Comparison of ENCODE assay signal across 11 cellular contexts in genomic region chr5:132499440-132500243, GRCh38. TPM values are rescaled to one million over a fixed set of nuclear protein-coding genes. Genes with fewer than 3 reads are reported as not detected.
A peak's percentile ranks its signal among the peaks of the same experiment; 100 is the strongest.
DNase-seq lines count a peak whose midpoint lies in the region; ATAC-seq, FAIRE-seq and TF ChIP-seq lines count a peak whose summit lies in the region.
"Had no signal": no experiment of that assay in that cellular context is flagged by ENCODE, and none has a peak within 500 bp of the region (broad histone marks: within the 10 kb centered on the region; RNA-seq: fewer than 3 reads in every experiment).

No MANE protein-coding gene starts in this region.

- no peaks in the 10 kb centered on the region for H3K9me3 ChIP-seq in right cardiac atrium (ENCODE audit: control insufficient read depth, low read length)
- H3K9me3 ChIP-seq in GM12878 (replicated peaks; ENCODE audit: control insufficient read depth, insufficient read depth, low read length) = no peaks in the 10 kb centered on the region
- H3K9me3 ChIP-seq in muscle layer of duodenum (ENCODE audit: control insufficient read depth in 1 of 2, low read length in 2 of 2) = no peaks in the 10 kb centered on the region
- H3K9me3 ChIP-seq: ovary had no signal

- in situ Hi-C loops in GM12878 (cut with MboI) = loop anchor here (10.0 kb wide), 3 partner anchors 115 to 425 kb away; partner anchors contain the start of gene CSF2

- intact Hi-C loops in right cardiac atrium (cut with DNase I) (loop anchor here (2.0 to 10.0 kb wide), 5 partner anchors 92 to 315 kb away; no protein-coding TSS in a partner anchor), cardiac septum (cut with DNase I) (loop anchor here (2.0 to 5.0 kb wide), 5 partner anchors 57 to 272 kb away; partner anchors contain the start of genes P4HA2, RAD50 and SLC22A4), GM12878 (cut with micrococcal nuclease; ENCODE audit: unreplicated experiment) (loop anchor here (2.0 to 5.0 kb wide), 4 partner anchors 42 to 435 kb away; no protein-coding TSS in a partner anchor)

- TF ChIP-seq POLR2A in GM12878 (IDR thresholded peaks at IDR 0.05; ENCODE audit: low read depth, low read length) = no peak

- POLR2A ChIA-PET in GM12878 (lab: Charles Lee) = interaction anchor here (0.6 to 24.5 kb wide), 11 partner anchors 9 to 1743 kb away, joined by 3 to 389 read pairs (median 6); partner anchors contain the start of gene IRF1

- no peaks in the 10 kb centered on the region for H3K27me3 ChIP-seq in right cardiac atrium (ENCODE audit: control insufficient read depth, insufficient read depth)
- no peaks in the 10 kb centered on the region for H3K27me3 ChIP-seq in GM12878 (replicated peaks in 1 of 2; ENCODE audit: control insufficient read depth in 2 of 2, insufficient read depth in 2 of 2, low read length in 1 of 2)
- H3K27me3 ChIP-seq in muscle layer of duodenum (ENCODE audit: low read depth, low read length) = no peaks in the 10 kb centered on the region
- H3K27me3 ChIP-seq: ovary had no signal

- no peak for TF ChIP-seq CTCF in GM12878 (IDR thresholded peaks at IDR 0.05 in 2 of 3, conservative IDR thresholded peaks at IDR 0.05 in 1 of 3; ENCODE audit: control insufficient read depth in 2 of 3, extremely low read depth in 1 of 3, insufficient read depth in 1 of 3, low read depth in 3 of 3, low read length in 3 of 3)

- no peak overlapping the region for H3K9ac ChIP-seq in GM12878 (ENCODE audit: control insufficient read depth, insufficient read depth, low read length)

- DNase-seq in right cardiac atrium (peak in 2 of 3 donors; percentile 31 to 51), cardiac septum (ENCODE audit: low spot score) (no peak), GM12878 (ENCODE audit: low read depth, low spot score) (no peak), DMS79 (lab: John Stamatoyannopoulos, UW) (no peak), NCI-H345 treated with DMSO at 0.1 percent for 48 hours (lab: John Stamatoyannopoulos, UW; ENCODE audit: unreplicated experiment) (no peak)

- ATAC-seq in right cardiac atrium = no peak
- no peak for ATAC-seq in GM12878
- ATAC-seq in HG03108 (IDR thresholded peaks at IDR 0.05; ENCODE audit: unreplicated experiment) = no peak
- ATAC-seq in GM18517 (IDR thresholded peaks at IDR 0.05; ENCODE audit: unreplicated experiment) = no peak

- no peak for TF ChIP-seq RAD21 in GM12878 (IDR thresholded peaks at IDR 0.05; ENCODE audit: insufficient read depth, low read depth, low read length)

- no peak for TF ChIP-seq EP300 in GM12878 (IDR thresholded peaks at IDR 0.05; ENCODE audit: borderline replicate concordance in 1 of 2, control insufficient read depth in 1 of 2, low read depth in 2 of 2, low read length in 2 of 2)

- BruUV-seq in GM12878 (replicated peaks; lab: Mats Ljungman, UMichigan) = no TSS peak

- CTCF ChIA-PET in GM12878 (lab: Yijun Ruan, JAX) = interaction anchor here (0.6 to 13.6 kb wide), 30 partner anchors 11 to 320 kb away, joined by 3 to 481 read pairs (median 8); partner anchors contain the start of genes IRF1 and RAD50

- H3K27ac ChIP-seq in right cardiac atrium (ENCODE audit: low read length) = no peak overlapping the region
- H3K27ac ChIP-seq in GM12878 (ENCODE audit: control insufficient read depth, insufficient read depth) = no peak overlapping the region
- peak overlapping the region; percentile 88 for H3K27ac ChIP-seq in muscle layer of duodenum (ENCODE audit: low read length)

- H3K4me1 ChIP-seq in right cardiac atrium (ENCODE audit: control insufficient read depth, insufficient read depth, low read length) (peaks cover 8% of the 10 kb centered on the region), GM12878 (ENCODE audit: control insufficient read depth, insufficient read depth, low read length) (peaks cover 36% of the 10 kb centered on the region), muscle layer of duodenum (ENCODE audit: control insufficient read depth in 1 of 2, insufficient read depth in 2 of 2, low read length in 2 of 2) (peaks cover 19 to 36% of the 10 kb centered on the region in 2 donors)

- SMC1A ChIA-PET in GM12878 (lab: Charles Lee; ENCODE audit: uncharacterized antibody, unreplicated experiment) = interaction anchor here (0.9 to 13.3 kb wide), 25 partner anchors 9 to 384 kb away, joined by 3 to 340 read pairs (median 4); partner anchors contain the start of genes IRF1 and SLC22A5

- no peak overlapping the region for H2AFZ ChIP-seq in GM12878 (ENCODE audit: control insufficient read depth, low read depth, low read length)

- 59% methylated on average over 9 of the region's 9 CpGs for WGBS in right cardiac atrium
- 59% methylated on average over 9 of the region's 9 CpGs for WGBS in GM12878 (ENCODE audit: insufficient coverage, insufficient replicate concordance, low lambda C conversion rate, missing lambda C conversion rate)

- H3K4me3 ChIP-seq in right cardiac atrium (ENCODE audit: low read length) = no peak overlapping the region
- H3K4me3 ChIP-seq in GM12878 = no peak overlapping the region
- H3K4me3 ChIP-seq in muscle layer of duodenum (ENCODE audit: low read depth in 1 of 2, low read length in 2 of 2) = no peak overlapping the region
- H3K4me3 ChIP-seq: ovary had no signal

- no peaks in the 10 kb centered on the region for H4K20me1 ChIP-seq in GM12878 (ENCODE audit: control insufficient read depth, insufficient read depth)

- no peaks in the 10 kb centered on the region for H3K36me3 ChIP-seq in GM12878 (ENCODE audit: control insufficient read depth in 2 of 2, insufficient read depth in 2 of 2, low read length in 1 of 2)
- H3K36me3 ChIP-seq in muscle layer of duodenum (ENCODE audit: control insufficient read depth in 1 of 2, insufficient read depth in 2 of 2, low read length in 2 of 2) = no peaks in the 10 kb centered on the region
- H3K36me3 ChIP-seq: ovary had no signal

- no peak overlapping the region for H3K4me2 ChIP-seq in GM12878 (ENCODE audit: control insufficient read depth, insufficient read depth)

- RAD21 ChIA-PET in GM12878 (lab: Charles Lee; ENCODE audit: unreplicated experiment) = interaction anchor here (0.7 to 27.2 kb wide), 26 partner anchors 10 to 321 kb away, joined by 3 to 453 read pairs (median 10); partner anchors contain the start of genes IRF1 and SLC22A5

- FAIRE-seq in GM12878 (lab: Jason Lieb, UNC) = no peak
- FAIRE-seq: GM12892 had no signal

- H3K79me2 ChIP-seq in GM12878 (ENCODE audit: control insufficient read depth, insufficient read depth, low read length) = peaks cover 6% of the 10 kb centered on the region

RNA-seq across cellular contexts. Expression of gene IRF1, which starts 9.1 kb away (rescaled TPM):
- total RNA-seq in right cardiac atrium = 10 to 100 TPM in 3 of 4 donors, 1 to 10 TPM in 1; 9.4 to 17.9 (median 13.8) TPM
- polyA plus RNA-seq in right cardiac atrium = 11.7 TPM
- 19.9 TPM for total RNA-seq in cardiac septum
- total RNA-seq in GM12878 (2013; cell fraction: nucleolus; rRNA removed) = 216 and 219 TPM in 2 replicates
- 29.9 and 30.5 TPM in 2 replicates for total RNA-seq in GM12878 (2014; rRNA removed)
- total RNA-seq in GM12878 (2014; rRNA removed; fragmentation: Illumina TruSeq; extraction: Trizol) = 41.9 and 45.3 TPM in 2 replicates
- total RNA-seq in GM12878 (2021) = 68.0 and 74.1 TPM in 2 replicates
- 19.0 TPM for polyA plus RNA-seq in GM12878 (2011; ENCODE audit: low read depth)
- 37.5 and 50.7 TPM in 2 replicates for polyA plus RNA-seq in GM12878 (2011; rRNA removed)
- 60.7 and 77.3 TPM in 2 replicates for polyA plus RNA-seq in GM12878 (2011; cell fraction: cytosol; rRNA removed)
- polyA plus RNA-seq in GM12878 (2011; cell fraction: nucleus; rRNA removed) = 156 and 160 TPM in 2 replicates
- polyA plus RNA-seq in GM12878 (2012) = 32.8 and 47.6 TPM in 2 replicates
- polyA plus RNA-seq in GM12878 (2014; fragmentation: Illumina TruSeq; extraction: Trizol) = 45.9 and 48.6 TPM in 2 replicates
- 10 to 100 TPM in 1 of 2 experiments, 1 to 10 TPM in 1; 6.9 to 14.0 TPM for polyA plus RNA-seq in GM12878 (2014; fragmentation: Nextera tagmentation; extraction: Ambion mirVana)
- polyA plus RNA-seq in GM12878 (2014; rRNA removed) = 55.9 and 56.1 TPM in 2 replicates
- 10 to 100 TPM; 62.1 to 65.0 TPM for polyA plus RNA-seq in GM12878 (2016; fragmentation: Nextera tagmentation; extraction: Ambion mirVana)
- polyA minus RNA-seq in GM12878 (2011; rRNA and poly(A)+ RNA removed) = 171 and 202 TPM in 2 replicates
- 47.0 and 51.0 TPM in 2 replicates for polyA minus RNA-seq in GM12878 (2011; cell fraction: cytosol; rRNA and poly(A)+ RNA removed)
- 234 and 331 TPM in 2 replicates for polyA minus RNA-seq in GM12878 (2011; cell fraction: nucleus; rRNA and poly(A)+ RNA removed)

RNA-seq across cellular contexts. Expression of gene IL5, which starts 43.7 kb away (rescaled TPM):
- total RNA-seq in right cardiac atrium = not detected
- not detected for polyA plus RNA-seq in right cardiac atrium
- total RNA-seq in cardiac septum = not detected
- total RNA-seq in GM12878 (2013; cell fraction: nucleolus; rRNA removed) = not detected in 2 replicates
- total RNA-seq in GM12878 (2014; rRNA removed) = not detected in 2 replicates
- not detected in 2 replicates for total RNA-seq in GM12878 (2014; rRNA removed; fragmentation: Illumina TruSeq; extraction: Trizol)
- not detected in 2 replicates for total RNA-seq in GM12878 (2021)
- not detected for polyA plus RNA-seq in GM12878 (2011; ENCODE audit: low read depth)
- polyA plus RNA-seq in GM12878 (2011; rRNA removed) = not detected in 2 replicates
- not detected in 2 replicates for polyA plus RNA-seq in GM12878 (2011; cell fraction: cytosol; rRNA removed)
- not detected in 2 replicates for polyA plus RNA-seq in GM12878 (2011; cell fraction: nucleus; rRNA removed)
- not detected in 2 replicates for polyA plus RNA-seq in GM12878 (2012)
- polyA plus RNA-seq in GM12878 (2014; fragmentation: Illumina TruSeq; extraction: Trizol) = not detected in 2 replicates
- polyA plus RNA-seq in GM12878 (2014; fragmentation: Nextera tagmentation; extraction: Ambion mirVana) = not detected
- not detected in 2 replicates for polyA plus RNA-seq in GM12878 (2014; rRNA removed)
- polyA plus RNA-seq in GM12878 (2016; fragmentation: Nextera tagmentation; extraction: Ambion mirVana) = not detected
- not detected in 2 replicates for polyA minus RNA-seq in GM12878 (2011; rRNA and poly(A)+ RNA removed)
- not detected in 2 replicates for polyA minus RNA-seq in GM12878 (2011; cell fraction: cytosol; rRNA and poly(A)+ RNA removed)
- not detected in 2 replicates for polyA minus RNA-seq in GM12878 (2011; cell fraction: nucleus; rRNA and poly(A)+ RNA removed)
- total RNA-seq: NCI-H460, ovary had no signal
- polyA plus RNA-seq: ovary had no signal

RNA-seq across cellular contexts. Expression of gene RAD50, which starts 57.1 kb away (rescaled TPM):
- total RNA-seq in right cardiac atrium = 10 to 100 TPM; 22.7 to 32.0 (median 29.8) TPM
- 8.0 TPM for polyA plus RNA-seq in right cardiac atrium
- 27.7 TPM for total RNA-seq in cardiac septum
- 160 and 163 TPM in 2 replicates for total RNA-seq in GM12878 (2013; cell fraction: nucleolus; rRNA removed)
- total RNA-seq in GM12878 (2014; rRNA removed) = 23.6 and 29.2 TPM in 2 replicates
- 55.2 and 59.2 TPM in 2 replicates for total RNA-seq in GM12878 (2014; rRNA removed; fragmentation: Illumina TruSeq; extraction: Trizol)
- 43.7 and 48.6 TPM in 2 replicates for total RNA-seq in GM12878 (2021)
- polyA plus RNA-seq in GM12878 (2011; ENCODE audit: low read depth) = 14.0 TPM
- polyA plus RNA-seq in GM12878 (2011; rRNA removed) = 47.2 and 67.3 TPM in 2 replicates
- 18.8 and 19.0 TPM in 2 replicates for polyA plus RNA-seq in GM12878 (2011; cell fraction: cytosol; rRNA removed)
- 54.6 and 55.7 TPM in 2 replicates for polyA plus RNA-seq in GM12878 (2011; cell fraction: nucleus; rRNA removed)
- 22.5 and 30.2 TPM in 2 replicates for polyA plus RNA-seq in GM12878 (2012)
- 46.8 and 52.9 TPM in 2 replicates for polyA plus RNA-seq in GM12878 (2014; fragmentation: Illumina TruSeq; extraction: Trizol)
- polyA plus RNA-seq in GM12878 (2014; fragmentation: Nextera tagmentation; extraction: Ambion mirVana) = 10 to 100 TPM; 12.8 to 19.5 TPM
- 20.9 and 23.7 TPM in 2 replicates for polyA plus RNA-seq in GM12878 (2014; rRNA removed)
- polyA plus RNA-seq in GM12878 (2016; fragmentation: Nextera tagmentation; extraction: Ambion mirVana) = 10 to 100 TPM; 67.6 to 68.6 TPM
- polyA minus RNA-seq in GM12878 (2011; rRNA and poly(A)+ RNA removed) = 74.8 and 97.4 TPM in 2 replicates
- 24.1 and 25.9 TPM in 2 replicates for polyA minus RNA-seq in GM12878 (2011; cell fraction: cytosol; rRNA and poly(A)+ RNA removed)
- 47.8 and 79.4 TPM in 2 replicates for polyA minus RNA-seq in GM12878 (2011; cell fraction: nucleus; rRNA and poly(A)+ RNA removed)

Comparison
In these comparisons a context has a peak if more than half of its experiments do, and no peak if none do; other contexts are left out.
1. DNase-seq: peak in right cardiac atrium (2 of 3); none in cardiac septum (single experiment), GM12878 (single experiment), DMS79 (single experiment) and NCI-H345 treated with DMSO at 0.1 percent for 48 hours (single experiment).